ENCODE assay signal across 27 cellular contexts in the genomic region with DNA sequence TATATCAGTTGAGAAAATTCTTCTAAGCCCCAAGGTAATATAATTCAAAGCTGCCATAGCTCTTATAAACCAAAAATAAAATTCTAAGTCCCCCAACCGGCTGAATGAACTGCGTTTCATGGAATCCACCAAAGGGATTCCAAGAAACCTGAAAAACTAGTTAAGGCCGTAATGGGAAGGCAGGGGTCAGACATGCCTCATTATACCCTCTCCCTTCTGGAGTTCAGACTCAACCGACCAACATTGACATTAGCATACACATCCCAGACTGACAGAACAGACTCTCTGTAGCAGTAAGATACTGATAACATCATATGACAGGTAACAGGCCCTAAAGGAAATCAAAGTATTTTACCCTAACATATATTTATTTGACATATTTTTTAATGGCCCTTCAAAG. TPM values are rescaled to one million over a fixed set of nuclear protein-coding genes. Genes with fewer than 3 reads are reported as not detected.
DNase-seq lines count a peak whose midpoint lies in the region; ATAC-seq, FAIRE-seq and TF ChIP-seq lines count a peak whose summit lies in the region.
"Had no signal": no experiment of that assay in that cellular context is flagged by ENCODE, and none has a peak within 500 bp of the region (broad histone marks: within the 10 kb centered on the region; RNA-seq: fewer than 3 reads in every experiment).

No MANE protein-coding gene starts in this region.

- peaks cover 0 to 20% (median 10%) of the 10 kb centered on the region in 3 donors for H3K9me3 ChIP-seq in esophagus squamous epithelium
- H3K9me3 ChIP-seq: MG63 had no signal

- H3K4me1 Mint-ChIP-seq in WTC11 (peaks cover 27% of the 10 kb centered on the region), progenitor cell of endocrine pancreas (ENCODE audit: low read depth) (peaks cover 5% of the 10 kb centered on the region)
- H3K4me1 Mint-ChIP-seq: B cell; CD8-positive, alpha-beta memory T cell had no signal

- 72% methylated on average over 4 of the region's 4 CpGs for WGBS in esophagus squamous epithelium, 2 donors

- H3K4me1 ChIP-seq in esophagus squamous epithelium: no peaks in the 10 kb centered on the region
- H3K4me1 ChIP-seq: HAP-1 had no signal

- FAIRE-seq in D721Med (lab: Jason Lieb, UNC): peak; percentile 51

- H3K27me3 ChIP-seq in esophagus squamous epithelium: no peaks in the 10 kb centered on the region
- H3K27me3 ChIP-seq: MG63 had no signal

- H3K4me3 ChIP-seq in esophagus squamous epithelium: no peak overlapping the region
- H3K4me3 ChIP-seq: HAP-1, MG63, SK-N-MC had no signal

- no peak overlapping the region for H3K27ac ChIP-seq in esophagus squamous epithelium
- H3K27ac ChIP-seq: 22Rv1, C4-2B, RWPE1, SK-N-MC had no signal

- CTCF ChIA-PET in WTC11 (lab: Charles Lee): interaction anchor here (1.2 kb wide), 2 partner anchors 31 to 45 kb away, joined by 3 to 4 read pairs; a partner anchor contains a TSS

- no peaks in the 10 kb centered on the region for H3K36me3 ChIP-seq in esophagus squamous epithelium
- H3K36me3 ChIP-seq: HAP-1, MG63 had no signal

- intact Hi-C loops in esophagus squamous epithelium (cut with DNase I): no loop called here

- H3K4me3 Mint-ChIP-seq in WTC11: no peak overlapping the region
- H3K4me3 Mint-ChIP-seq in progenitor cell of endocrine pancreas (ENCODE audit: low read depth): no peak overlapping the region
- H3K4me3 Mint-ChIP-seq: B cell; CD8-positive, alpha-beta memory T cell; HFFc6 had no signal

- no peak for TF ChIP-seq POLR2A in esophagus squamous epithelium (IDR thresholded peaks at IDR 0.05)

- POLR2A ChIA-PET in WTC11 (lab: Charles Lee): no interaction called here

- H3K9me3 Mint-ChIP-seq in WTC11 (peaks cover 9% of the 10 kb centered on the region), progenitor cell of endocrine pancreas (ENCODE audit: low read depth) (peaks cover 14% of the 10 kb centered on the region)

- H3K27me3 Mint-ChIP-seq in WTC11 (ENCODE audit: low read depth): no peaks in the 10 kb centered on the region; the same call in 1 of the 2 replicates
- H3K27me3 Mint-ChIP-seq in progenitor cell of endocrine pancreas: no peaks in the 10 kb centered on the region
- H3K27me3 Mint-ChIP-seq: B cell had no signal

- ATAC-seq in WTC11: peak; percentile 70
- ATAC-seq: Panc1 had no signal

- H3K27ac Mint-ChIP-seq in WTC11 (peak overlapping the region; percentile 17; the same call in 1 of the 2 replicates), progenitor cell of endocrine pancreas (peak overlapping the region; percentile 46)
- H3K27ac Mint-ChIP-seq: B cell; CD8-positive, alpha-beta memory T cell; HFFc6 had no signal

- DNase-seq in D721Med (ENCODE audit: insufficient read length, low spot score): no peak
- DNase-seq in WTC11 (ENCODE audit: low spot score): no peak
- peak; percentile 73 for DNase-seq in left kidney (ENCODE audit: low read depth, low spot score)
- no peak for DNase-seq in progenitor cell of endocrine pancreas (ENCODE audit: low spot score, unreplicated experiment)
- no peak for DNase-seq in NCI-H345 (lab: John Stamatoyannopoulos, UW)
- DNase-seq in esophagus squamous epithelium (lab: John Stamatoyannopoulos, UW): no peak
- DNase-seq in CD1c-positive myeloid dendritic cell (ENCODE audit: extremely low spot score): no peak
- DNase-seq: CD8-positive, alpha-beta memory T cell; DMS153; DND-41; HFFc6; KG1; MG63; NCI-H1105 treated with DMSO at 0.1 percent for 48 hours; NCI-H146; NCI-H1930; NCI-H2107; NCI-H446 treated with DMSO at 0.1 percent for 48 hours; NCI-H82; SHP77 treated with DMSO at 0.1 percent for 48 hours had no signal

- no peak for TF ChIP-seq CTCF in D721Med (IDR thresholded peaks at IDR 0.05; ENCODE audit: insufficient read depth, missing control alignments)
- no peak for TF ChIP-seq CTCF in WTC11 (IDR thresholded peaks at IDR 0.05)
- TF ChIP-seq CTCF in progenitor cell of endocrine pancreas (IDR thresholded peaks at IDR 0.05; ENCODE audit: unreplicated experiment): no peak
- no peak for TF ChIP-seq CTCF in esophagus squamous epithelium (IDR thresholded peaks at IDR 0.05)

- peaks cover 8% of the 10 kb centered on the region for H3K36me3 Mint-ChIP-seq in WTC11
- H3K36me3 Mint-ChIP-seq in progenitor cell of endocrine pancreas (ENCODE audit: insufficient read depth): no peaks in the 10 kb centered on the region

TF ChIP-seq in WTC11, 78 proteins besides CTCF, POLR2A, EP300 and RAD21:
- TF ChIP-seq, protein P1, sequence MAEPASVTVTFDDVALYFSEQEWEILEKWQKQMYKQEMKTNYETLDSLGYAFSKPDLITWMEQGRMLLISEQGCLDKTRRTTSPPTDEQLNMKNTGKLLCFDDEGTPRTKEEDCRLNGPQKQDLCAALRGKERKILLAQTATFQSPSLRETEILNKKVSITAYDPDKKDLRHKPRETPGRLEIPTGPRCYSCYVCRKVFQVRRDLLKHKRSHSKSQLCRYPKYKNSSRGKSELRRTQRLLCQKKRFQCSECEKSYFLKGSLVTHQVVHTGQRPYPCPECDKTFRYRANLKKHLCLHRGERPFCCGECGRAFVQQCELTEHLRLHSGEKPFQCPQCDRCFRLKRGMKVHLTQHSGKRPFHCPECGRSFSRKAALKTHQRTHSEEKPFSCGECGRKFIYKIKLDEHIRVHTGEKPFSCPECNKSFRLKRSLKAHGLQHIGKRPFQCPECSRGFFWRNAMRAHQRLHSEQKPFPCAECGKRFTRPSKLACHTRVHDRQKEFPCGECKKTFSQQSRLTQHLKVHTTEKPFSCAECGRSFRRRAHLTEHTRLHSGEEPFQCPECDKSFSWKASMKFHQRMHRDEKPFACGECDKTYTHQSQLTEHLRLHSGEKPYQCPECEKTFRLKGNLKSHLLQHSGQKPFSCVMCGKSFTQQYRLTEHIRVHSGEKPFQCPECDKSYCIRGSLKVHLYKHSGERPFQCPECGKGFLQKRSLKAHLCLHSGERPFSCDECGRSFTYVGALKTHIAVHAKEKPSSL (CRISPR knock-in tag; conservative IDR thresholded peaks at IDR 0.05): no peak
- no peak for TF ChIP-seq EMX1 (CRISPR knock-in tag; IDR thresholded peaks at IDR 0.05)
- no peak for TF ChIP-seq NFATC4 (CRISPR knock-in tag; IDR thresholded peaks at IDR 0.05)
- no peak for TF ChIP-seq ATF1 (CRISPR knock-in tag; IDR thresholded peaks at IDR 0.05)
- TF ChIP-seq, protein P2, sequence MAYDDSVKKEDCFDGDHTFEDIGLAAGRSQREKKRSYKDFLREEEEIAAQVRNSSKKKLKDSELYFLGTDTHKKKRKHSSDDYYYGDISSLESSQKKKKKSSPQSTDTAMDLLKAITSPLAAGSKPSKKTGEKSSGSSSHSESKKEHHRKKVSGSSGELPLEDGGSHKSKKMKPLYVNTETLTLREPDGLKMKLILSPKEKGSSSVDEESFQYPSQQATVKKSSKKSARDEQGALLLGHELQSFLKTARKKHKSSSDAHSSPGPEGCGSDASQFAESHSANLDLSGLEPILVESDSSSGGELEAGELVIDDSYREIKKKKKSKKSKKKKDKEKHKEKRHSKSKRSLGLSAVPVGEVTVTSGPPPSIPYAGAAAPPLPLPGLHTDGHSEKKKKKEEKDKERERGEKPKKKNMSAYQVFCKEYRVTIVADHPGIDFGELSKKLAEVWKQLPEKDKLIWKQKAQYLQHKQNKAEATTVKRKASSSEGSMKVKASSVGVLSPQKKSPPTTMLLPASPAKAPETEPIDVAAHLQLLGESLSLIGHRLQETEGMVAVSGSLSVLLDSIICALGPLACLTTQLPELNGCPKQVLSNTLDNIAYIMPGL (CRISPR knock-in tag; IDR thresholded peaks at IDR 0.05): no peak
- TF ChIP-seq, protein P3, sequence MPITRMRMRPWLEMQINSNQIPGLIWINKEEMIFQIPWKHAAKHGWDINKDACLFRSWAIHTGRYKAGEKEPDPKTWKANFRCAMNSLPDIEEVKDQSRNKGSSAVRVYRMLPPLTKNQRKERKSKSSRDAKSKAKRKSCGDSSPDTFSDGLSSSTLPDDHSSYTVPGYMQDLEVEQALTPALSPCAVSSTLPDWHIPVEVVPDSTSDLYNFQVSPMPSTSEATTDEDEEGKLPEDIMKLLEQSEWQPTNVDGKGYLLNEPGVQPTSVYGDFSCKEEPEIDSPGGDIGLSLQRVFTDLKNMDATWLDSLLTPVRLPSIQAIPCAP (CRISPR knock-in tag; IDR thresholded peaks at IDR 0.05): no peak
TF ChIP-seq in WTC11: peak in this region for 0.

RNA-seq across cellular contexts. Expression of a gene that starts 31.4 kb away (rescaled TPM):
- 49.1 to 52.0 TPM (median 49.5 TPM) in 3 replicates for total RNA-seq in WTC11 (2021)
- total RNA-seq in progenitor cell of endocrine pancreas: 16.5 and 18.0 TPM in 2 replicates
- 10 to 100 TPM; 10.1 to 16.6 (median 14.9) TPM for total RNA-seq in esophagus squamous epithelium
